14 cellular contexts compared by ENCODE assay signal in the genomic region with DNA sequence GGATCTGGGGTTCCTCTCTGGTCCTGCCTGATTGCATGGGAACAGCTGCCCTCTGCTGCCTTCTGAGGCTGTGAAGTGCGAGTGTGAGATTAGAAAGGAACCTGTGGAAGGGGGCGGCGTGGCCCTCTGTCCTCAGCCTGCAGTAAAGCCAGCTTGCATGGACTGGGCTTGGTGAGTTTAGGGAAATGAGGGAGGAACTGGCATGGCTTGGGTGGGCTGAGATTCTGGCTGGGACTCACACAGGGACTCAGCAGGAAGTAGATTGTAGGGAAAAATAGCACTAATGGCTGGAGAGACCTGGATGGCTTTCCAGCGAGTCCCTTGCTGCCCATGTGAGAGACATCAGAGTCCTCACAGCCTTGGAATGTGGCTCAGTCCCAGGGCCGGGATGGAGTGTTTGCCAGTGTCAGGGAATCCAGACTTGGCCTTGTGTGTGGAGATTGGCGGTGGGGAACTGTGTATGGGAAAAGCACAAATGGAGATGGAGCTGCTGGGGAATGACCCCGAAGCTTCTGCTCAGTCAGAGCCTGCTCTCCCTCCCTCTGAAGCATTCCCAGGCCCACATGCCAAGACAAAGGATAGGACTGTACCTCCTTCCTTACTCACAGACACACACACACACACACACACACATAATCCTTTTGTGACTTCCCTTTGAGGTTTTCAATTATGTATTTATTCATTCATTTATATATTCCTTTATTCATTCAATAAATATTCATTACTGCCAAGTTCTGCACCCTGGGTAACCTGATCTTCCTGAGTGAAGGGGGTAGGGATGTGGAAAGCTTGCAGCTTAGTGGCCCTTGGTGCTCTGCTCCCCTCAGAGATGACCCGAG.
DNase-seq lines count a peak whose midpoint lies in the region; ATAC-seq and TF ChIP-seq lines count a peak whose summit lies in the region.
"Had no signal": no experiment of that assay in that cellular context is flagged by ENCODE, and none has a peak within 500 bp of the region (broad histone marks: within the 10 kb centered on the region; RNA-seq: fewer than 3 reads in every experiment).

No MANE protein-coding gene starts in this region.

- intact Hi-C loops in mucosa of descending colon (cut with DNase I, micrococcal nuclease) = no loop called here

- H3K27ac ChIP-seq in foreskin keratinocyte = no peak overlapping the region
- H3K27ac ChIP-seq: gastroesophageal sphincter had no signal

- H3K4me1 ChIP-seq in foreskin keratinocyte (peaks cover 4% of the 10 kb centered on the region), mucosa of descending colon (ENCODE audit: low read depth) (no peaks in the 10 kb centered on the region)

- H3K4me3 ChIP-seq in mucosa of descending colon = no peak overlapping the region
- H3K4me3 ChIP-seq: gastroesophageal sphincter had no signal

- no peak for ATAC-seq in foreskin keratinocyte
- peak; percentile 30 for ATAC-seq in mucosa of descending colon
- ATAC-seq: CD8-positive, alpha-beta T cell; gastroesophageal sphincter had no signal

- peak; percentile 47 for DNase-seq in ELF-1 (ENCODE audit: low read depth, low spot score)
- DNase-seq in NCI-H2196 treated with DMSO at 0.1 percent for 48 hours (lab: John Stamatoyannopoulos, UW; ENCODE audit: unreplicated experiment) = peak; percentile 18
- DNase-seq in foreskin keratinocyte = peak in 1 of 2 donors; percentile 44
- DNase-seq in mucosa of descending colon = no peak
- no peak for DNase-seq in SW480 (ENCODE audit: low spot score)
- DNase-seq in cerebellar nuclear complex (lab: John Stamatoyannopoulos, UW) = no peak
- no peak for DNase-seq in activated gamma-delta T cell treated with Interleukin-2 at 50 U/mL for 16 hours
- no peak for DNase-seq in 8988T
- DNase-seq: activated T-cell treated with anti-CD3 and anti-CD28 coated beads, Interleukin-2, amount 50 U/mL, for 24 hours; caudate nucleus; CD8-positive, alpha-beta T cell; NCI-H1694; RPMI8226 had no signal

- no peaks in the 10 kb centered on the region for H3K36me3 ChIP-seq in mucosa of descending colon (ENCODE audit: low read depth)
- H3K36me3 ChIP-seq: gastroesophageal sphincter had no signal

- H3K27me3 ChIP-seq in foreskin keratinocyte = no peaks in the 10 kb centered on the region
- H3K27me3 ChIP-seq: gastroesophageal sphincter had no signal

- no peaks in the 10 kb centered on the region for H3K9me3 ChIP-seq in mucosa of descending colon

- peak; percentile 27 for TF ChIP-seq CTCF in foreskin keratinocyte (conservative IDR thresholded peaks at IDR 0.05)
- TF ChIP-seq CTCF in mucosa of descending colon (IDR thresholded peaks at IDR 0.05) = no peak

Comparison
In these comparisons a context has a peak if more than half of its experiments do, and no peak if none do; other contexts are left out.
1. DNase-seq: peak in ELF-1 (single experiment) and NCI-H2196 treated with DMSO at 0.1 percent for 48 hours (single experiment); none in mucosa of descending colon (0 of 3), SW480 (single experiment), cerebellar nuclear complex (0 of 2), activated gamma-delta T cell treated with Interleukin-2 at 50 U/mL for 16 hours (single experiment) and 8988T (single experiment).